In genomic region chr2:145601306-145601925, GRCh38 we compare ENCODE assay signal across 17 cellular contexts.
DNase-seq lines count a peak whose midpoint lies in the region; ATAC-seq and TF ChIP-seq lines count a peak whose summit lies in the region.
"Had no signal": no experiment of that assay in that cellular context is flagged by ENCODE, and none has a peak within 500 bp of the region (broad histone marks: within the 10 kb centered on the region; RNA-seq: fewer than 3 reads in every experiment).

No MANE protein-coding gene starts in this region.

- H3K4me3 ChIP-seq in fibroblast of mammary gland (ENCODE audit: control insufficient read depth, low read depth, low read length): no peak overlapping the region

- peak; percentile 83 for DNase-seq in COR-L47 (lab: John Stamatoyannopoulos, UW)
- DNase-seq in NCI-H1092 (lab: John Stamatoyannopoulos, UW): peak; percentile 4
- DNase-seq in NCI-H446 treated with DMSO at 0.1 percent for 48 hours (lab: John Stamatoyannopoulos, UW): peak; percentile 87
- peak; percentile 30 for DNase-seq in fibroblast of mammary gland (ENCODE audit: low read depth)
- DNase-seq in GM10266 (ENCODE audit: extremely low spot score): no peak
- DNase-seq: AML-193; DMS79; GOT3; HFFc6; NCI-H2107; NCI-H524 treated with DMSO at 0.1 percent for 48 hours; NK-92 treated with Interleukin-12 subunit alpha and Interleukin-12 subunit beta, amount 100 ng/mL, for 24 hours; OCI-M1; T-cell had no signal

- no peak for TF ChIP-seq CTCF in fibroblast of mammary gland (conservative IDR thresholded peaks at IDR 0.05; ENCODE audit: control insufficient read depth, insufficient read depth, low read depth, low read length)
- no peak for TF ChIP-seq CTCF in GM10266 (IDR thresholded peaks at IDR 0.05; ENCODE audit: control insufficient read depth, insufficient read depth, low read depth, missing control alignments)

- ATAC-seq in GM21737 (IDR thresholded peaks at IDR 0.05; ENCODE audit: unreplicated experiment) (no peak), GM18511 (IDR thresholded peaks at IDR 0.05; ENCODE audit: unreplicated experiment) (no peak), HG02588 (IDR thresholded peaks at IDR 0.05; ENCODE audit: unreplicated experiment) (no peak)
- ATAC-seq: T-cell had no signal
